1 cellular context compared by ENCODE assay signal in genomic region chr6:3356056-3356823, GRCh38.
TF ChIP-seq lines count a peak whose summit lies in the region.

No MANE protein-coding gene starts in this region.

TF ChIP-seq in K562, 482 proteins besides CTCF, POLR2A, EP300 and RAD21 (continued from another document):
- no peak for TF ChIP-seq CBX2 (IDR thresholded peaks at IDR 0.05; ENCODE audit: insufficient read depth, low read length, poor library complexity, severe bottlenecking)
- 0 out of 2 replicates have a peak, but pooled peaks have one; percentile 26 for TF ChIP-seq EP400 (IDR thresholded peaks at IDR 0.05)
- TF ChIP-seq RAD51 (IDR thresholded peaks at IDR 0.05; ENCODE audit: borderline replicate concordance, low read depth): peak; percentile 58
- no peak; a peak in 2 of 6 replicates for TF ChIP-seq ZBTB11 (CRISPR knock-in tag; IDR thresholded peaks at IDR 0.05)
- TF ChIP-seq RCOR1 (IDR thresholded peaks at IDR 0.05; ENCODE audit: borderline replicate concordance in 1 of 2, low read depth in 2 of 2, low read length in 2 of 2): 0 out of 4 replicates have a peak, but pooled peaks of 1 of the 2 experiments have one; percentile 30
- no peak for TF ChIP-seq ZNF75A (CRISPR knock-in tag; IDR thresholded peaks at IDR 0.05)
- TF ChIP-seq CREB3L1 (IDR thresholded peaks at IDR 0.05; ENCODE audit: borderline replicate concordance, low read depth): 0 out of 2 replicates have a peak, but pooled peaks have one; percentile 12
- 0 out of 2 replicates have a peak, but pooled peaks have one; percentile 4 for TF ChIP-seq HOMEZ (CRISPR knock-in tag; IDR thresholded peaks at IDR 0.05)
- TF ChIP-seq FOXJ2 (tag; IDR thresholded peaks at IDR 0.05): peak; percentile 69; the same call in 1 of the 2 replicates
- TF ChIP-seq KAT7 (CRISPR knock-in tag; IDR thresholded peaks at IDR 0.05; ENCODE audit: borderline replicate concordance): 0 out of 2 replicates have a peak, but pooled peaks have one; percentile 62
- no peak for TF ChIP-seq CREB5 (CRISPR knock-in tag; IDR thresholded peaks at IDR 0.05)
- TF ChIP-seq PATZ1 (CRISPR knock-in tag; IDR thresholded peaks at IDR 0.05; ENCODE audit: borderline replicate concordance): 0 out of 2 replicates have a peak, but pooled peaks have one; percentile 28
- TF ChIP-seq EHMT2 (IDR thresholded peaks at IDR 0.05): no peak
- TF ChIP-seq PRMT5 (CRISPR knock-in tag; IDR thresholded peaks at IDR 0.05): no peak
- TF ChIP-seq CXXC5 (CRISPR knock-in tag; IDR thresholded peaks at IDR 0.05): 0 out of 2 replicates have a peak, but pooled peaks have one; percentile 24
- TF ChIP-seq HES1 (IDR thresholded peaks at IDR 0.05; ENCODE audit: low read depth): peak; percentile 21; the same call in 1 of the 2 replicates
- TF ChIP-seq ZNF655 (CRISPR knock-in tag; IDR thresholded peaks at IDR 0.05): no peak
- TF ChIP-seq XRCC4 (IDR thresholded peaks at IDR 0.05; ENCODE audit: extremely low read depth, insufficient read depth, insufficient read length): no peak
- no peak for TF ChIP-seq ZC3H4 (CRISPR knock-in tag; IDR thresholded peaks at IDR 0.05; ENCODE audit: borderline replicate concordance)
- peak; percentile 5; the same call in 1 of the 2 replicates for TF ChIP-seq ZNF143 (CRISPR knock-in tag; IDR thresholded peaks at IDR 0.05)
- no peak for TF ChIP-seq ZNF431 (CRISPR knock-in tag; IDR thresholded peaks at IDR 0.05)
- peak; percentile 66 for TF ChIP-seq CTBP1 (IDR thresholded peaks at IDR 0.05; ENCODE audit: borderline replicate concordance)
- no peak for TF ChIP-seq RNF2 (IDR thresholded peaks at IDR 0.05)
- no peak for TF ChIP-seq PTTG1 (tag; IDR thresholded peaks at IDR 0.05; ENCODE audit: low read depth)
- TF ChIP-seq YY1 (IDR thresholded peaks at IDR 0.05; ENCODE audit: borderline replicate concordance in 1 of 3, control insufficient read depth in 1 of 3, extremely low read depth in 1 of 3, insufficient read depth in 3 of 3, insufficient read length in 1 of 3, insufficient replicate concordance in 2 of 3, low read depth in 1 of 3, low read length in 2 of 3): peak in 1 of 3 experiments; percentile 31
- no peak for TF ChIP-seq GTF2B (IDR thresholded peaks at IDR 0.05; ENCODE audit: extremely low read depth, insufficient read length)
- TF ChIP-seq MED1 (CRISPR knock-in tag; IDR thresholded peaks at IDR 0.05; ENCODE audit: borderline replicate concordance): no peak
- no peak for TF ChIP-seq ZNF316 (IDR thresholded peaks at IDR 0.05)
- peak; percentile 50; the same call in 1 of the 2 replicates for TF ChIP-seq EGR1 (conservative IDR thresholded peaks at IDR 0.05)
